ENCODE assay signal across 12 cellular contexts in genomic region chr19:50327461-50328256, GRCh38. TPM values are rescaled to one million over a fixed set of nuclear protein-coding genes. Genes with fewer than 3 reads are reported as not detected.
DNase-seq lines count a peak whose midpoint lies in the region; ATAC-seq and TF ChIP-seq lines count a peak whose summit lies in the region.
"Had no signal": no experiment of that assay in that cellular context is flagged by ENCODE, and none has a peak within 500 bp of the region (broad histone marks: within the 10 kb centered on the region; RNA-seq: fewer than 3 reads in every experiment).

No MANE protein-coding gene starts in this region.

- peaks cover 15% of the 10 kb centered on the region for H3K27me3 ChIP-seq in thoracic aorta (replicated peaks; ENCODE audit: insufficient read depth)

- H3K4me3 ChIP-seq in iPS-18c (ENCODE audit: insufficient read depth, low read depth, low read length) (peak overlapping the region; percentile 63; the same call in 1 of the 2 replicates), thoracic aorta (peak overlapping the region; percentile 11)
- H3K4me3 ChIP-seq: HAP-1 had no signal

- no peaks in the 10 kb centered on the region for H3K9me3 ChIP-seq in T-helper 17 cell (ENCODE audit: control insufficient read depth, low read length, poor library complexity, severe bottlenecking)
- H3K9me3 ChIP-seq in iPS-18c (ENCODE audit: control insufficient read depth, insufficient read depth, low read length) = no peaks in the 10 kb centered on the region
- no peaks in the 10 kb centered on the region for H3K9me3 ChIP-seq in thoracic aorta
- H3K9me3 ChIP-seq: HAP-1 had no signal

- H3K27ac Mint-ChIP-seq in activated T-cell treated with anti-CD3 and anti-CD28 coated beads, Interleukin-2, amount 50 U/mL, for 72 hours = no peak overlapping the region
- H3K27ac Mint-ChIP-seq in T-helper 17 cell = peak overlapping the region; percentile 1

- TF ChIP-seq CTCF in thoracic aorta (IDR thresholded peaks at IDR 0.05) = no peak

- H3K36me3 ChIP-seq in thoracic aorta = no peaks in the 10 kb centered on the region
- H3K36me3 ChIP-seq: HAP-1 had no signal

- no peak for ATAC-seq in activated T-cell treated with anti-CD3 and anti-CD28 coated beads, Interleukin-2, amount 50 U/mL, for 72 hours (replicated peaks in 1 of 2)
- ATAC-seq in T-helper 17 cell (no peak), thoracic aorta (ENCODE audit: insufficient number of reproducible peaks, low FRiP score, low read depth) (no peak), HG03039 (IDR thresholded peaks at IDR 0.05; ENCODE audit: unreplicated experiment) (no peak), HG03095 (IDR thresholded peaks at IDR 0.05; ENCODE audit: unreplicated experiment) (no peak)

- peak overlapping the region; percentile 61 to 85 for H3K4me3 Mint-ChIP-seq in activated T-cell treated with anti-CD3 and anti-CD28 coated beads, Interleukin-2, amount 50 U/mL, for 72 hours
- H3K4me3 Mint-ChIP-seq in T-helper 17 cell = peak overlapping the region; percentile 57

- peaks cover 10 to 18% of the 10 kb centered on the region in 2 donors for H3K36me3 Mint-ChIP-seq in activated T-cell treated with anti-CD3 and anti-CD28 coated beads, Interleukin-2, amount 50 U/mL, for 72 hours (ENCODE audit: insufficient read depth in 2 of 2)
- H3K36me3 Mint-ChIP-seq in T-helper 17 cell (ENCODE audit: low read depth) = peaks cover 3% of the 10 kb centered on the region

- H3K27me3 Mint-ChIP-seq in activated T-cell treated with anti-CD3 and anti-CD28 coated beads, Interleukin-2, amount 50 U/mL, for 72 hours (ENCODE audit: low read depth) = peaks cover 59% of the 10 kb centered on the region
- H3K27me3 Mint-ChIP-seq in T-helper 17 cell = peaks cover 5% of the 10 kb centered on the region

- H3K4me1 Mint-ChIP-seq in activated T-cell treated with anti-CD3 and anti-CD28 coated beads, Interleukin-2, amount 50 U/mL, for 72 hours (ENCODE audit: low read depth) = peaks cover 64% of the 10 kb centered on the region
- H3K4me1 Mint-ChIP-seq in T-helper 17 cell = peaks cover 33% of the 10 kb centered on the region

- peaks cover 0 to 5% of the 10 kb centered on the region in 2 donors for H3K9me3 Mint-ChIP-seq in activated T-cell treated with anti-CD3 and anti-CD28 coated beads, Interleukin-2, amount 50 U/mL, for 72 hours

- H3K4me1 ChIP-seq in thoracic aorta (ENCODE audit: control insufficient read depth in 1 of 2, low read depth in 2 of 2) = peaks cover 7 to 21% of the 10 kb centered on the region in 2 donors

- no peak overlapping the region for H3K27ac ChIP-seq in thoracic aorta

- DNase-seq in activated T-cell treated with anti-CD3 and anti-CD28 coated beads, Interleukin-2, amount 50 U/mL, for 72 hours = no peak
- no peak for DNase-seq in activated T-cell treated with anti-CD3 and anti-CD28 coated beads, Interleukin-2, amount 50 U/mL, for 48 hours
- no peak for DNase-seq in T-helper 17 cell
- no peak for DNase-seq in thoracic aorta (ENCODE audit: low spot score)
- DNase-seq in NOMO-1 (lab: John Stamatoyannopoulos, UW; ENCODE audit: unreplicated experiment in 2 of 2) = no peak
- DNase-seq: AML-193, SHP77 treated with DMSO at 0.1 percent for 48 hours had no signal

RNA-seq across cellular contexts. Expression of gene KCNC3, which starts 1.5 kb away (rescaled TPM):
- 1 to 10 TPM; 5.2 to 8.3 TPM for total RNA-seq in activated T-cell treated with anti-CD3 and anti-CD28 coated beads, Interleukin-2, amount 50 U/mL, for 72 hours
- total RNA-seq in T-helper 17 cell (1 to 10 TPM; 1.4 to 2.0 TPM), thoracic aorta (1 to 10 TPM; 1.3 to 4.2 TPM)
- total RNA-seq: M059J had no signal

RNA-seq across cellular contexts. Expression of gene NAPSA, which starts 37.8 kb away (rescaled TPM):
- total RNA-seq in activated T-cell treated with anti-CD3 and anti-CD28 coated beads, Interleukin-2, amount 50 U/mL, for 72 hours = 10 to 100 TPM; 43.2 to 53.3 TPM
- total RNA-seq in T-helper 17 cell (under 1 TPM; 0.73 to 0.99 TPM), thoracic aorta (not detected)

RNA-seq across cellular contexts. Expression of gene NR1H2, which starts 48.6 kb away (rescaled TPM):
- total RNA-seq in activated T-cell treated with anti-CD3 and anti-CD28 coated beads, Interleukin-2, amount 50 U/mL, for 72 hours = 10 to 100 TPM; 68.2 to 80.1 TPM
- 100 to 1,000 TPM; 208 to 276 TPM for total RNA-seq in T-helper 17 cell
- total RNA-seq in thoracic aorta = 100 to 1,000 TPM; 113 to 138 TPM

RNA-seq across cellular contexts. Expression of gene POLD1, which starts 56.5 kb away (rescaled TPM):
- 100 to 1,000 TPM; 133 to 162 TPM for total RNA-seq in activated T-cell treated with anti-CD3 and anti-CD28 coated beads, Interleukin-2, amount 50 U/mL, for 72 hours
- total RNA-seq in T-helper 17 cell (10 to 100 TPM; 23.5 to 26.6 TPM), thoracic aorta (10 to 100 TPM; 12.8 to 39.5 TPM)

Comparison
In these comparisons a context has a peak if more than half of its experiments do, and no peak if none do; other contexts are left out.
1. RNA of gene NAPSA, which starts 37.8 kb away (total RNA-seq): 43.2 to 53.3 TPM in activated T-cell treated with anti-CD3 and anti-CD28 coated beads, Interleukin-2, amount 50 U/mL, for 72 hours; 0.73 to 0.99 TPM in T-helper 17 cell and not detected in thoracic aorta; every median in the first group is over 10 times any median in the second.